27 cellular contexts compared by ENCODE assay signal in genomic region chr2:61096438-61096837, GRCh38.
"Had no signal": no experiment of that assay in that cellular context is flagged by ENCODE, and none has a peak within 500 bp of the region (broad histone marks: within the 10 kb centered on the region; RNA-seq: fewer than 3 reads in every experiment).

No MANE protein-coding gene starts in this region.

- FAIRE-seq: colon, kidney had no signal

- H3K27ac Mint-ChIP-seq: immature natural killer cell, memory B cell had no signal

- H3K4me3 ChIP-seq: coronary artery, dorsolateral prefrontal cortex, esophagus squamous epithelium, gastroesophageal sphincter, heart left ventricle, hepatocyte, lower lobe of right lung had no signal

- DNase-seq: dermis blood vessel endothelial cell; dorsolateral prefrontal cortex; effector CD4-positive, alpha-beta T cell; effector memory CD4-positive, alpha-beta T cell; erythroblast; esophagus squamous epithelium; foreskin fibroblast; foreskin melanocyte; heart left ventricle; hypothalamus; immature natural killer cell; islet precursor cell; kidney; kidney glomerular epithelial cell; left colon; left ventricle myocardium superior; lower lobe of right lung; mesendoderm; midbrain had no signal

- H3K4me1 Mint-ChIP-seq: immature natural killer cell, memory B cell had no signal

- H3K4me1 ChIP-seq: esophagus squamous epithelium, gastroesophageal sphincter, heart left ventricle, lower lobe of right lung had no signal

- H3K9me3 Mint-ChIP-seq: immature natural killer cell, memory B cell had no signal

- H3K4me3 Mint-ChIP-seq: immature natural killer cell, memory B cell had no signal

- H3K27me3 ChIP-seq: dorsolateral prefrontal cortex, esophagus squamous epithelium, gastroesophageal sphincter, heart left ventricle, hepatocyte had no signal

- H3K27me3 Mint-ChIP-seq: memory B cell had no signal

- H2AFZ ChIP-seq: hepatocyte had no signal

- H3K4me2 ChIP-seq: hepatocyte had no signal

- H3K27ac ChIP-seq: coronary artery, dorsolateral prefrontal cortex, epithelial cell of prostate, esophagus squamous epithelium, gastroesophageal sphincter, heart left ventricle, hepatocyte, lower lobe of right lung had no signal

- H3K36me3 Mint-ChIP-seq: memory B cell had no signal

- ATAC-seq: esophagus mucosa, gastroesophageal sphincter, heart left ventricle, left colon, left lobe of liver, left ventricle myocardium superior, lower lobe of right lung had no signal

- H3K9me3 ChIP-seq: esophagus squamous epithelium, gastroesophageal sphincter, heart left ventricle, lower lobe of right lung had no signal

- H3K79me2 ChIP-seq: hepatocyte had no signal
